ENCODE assay signal across 20 cellular contexts in the genomic region with DNA sequence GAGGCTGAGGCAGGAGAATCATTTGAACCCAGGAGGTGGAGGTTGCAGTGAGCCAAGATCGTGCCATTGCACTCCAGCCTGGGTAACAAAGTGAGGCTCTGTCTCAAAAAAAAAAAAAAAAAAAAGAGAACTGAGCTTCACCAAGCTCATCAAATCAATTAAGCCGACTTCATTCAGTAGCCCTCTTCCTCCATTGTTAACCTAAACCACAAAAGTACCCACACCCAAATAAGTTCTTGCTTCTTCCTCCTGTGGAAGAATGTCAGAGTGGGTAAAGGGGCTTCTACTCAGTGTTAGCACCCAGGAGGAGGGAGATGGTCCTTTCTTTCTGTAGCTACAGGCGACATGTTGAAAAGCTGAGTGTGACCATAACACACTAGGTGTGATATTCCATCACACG. TPM values are rescaled to one million over a fixed set of nuclear protein-coding genes. Genes with fewer than 3 reads are reported as not detected.
DNase-seq lines count a peak whose midpoint lies in the region; ATAC-seq, FAIRE-seq and TF ChIP-seq lines count a peak whose summit lies in the region.
"Had no signal": no experiment of that assay in that cellular context is flagged by ENCODE, and none has a peak within 500 bp of the region (broad histone marks: within the 10 kb centered on the region; RNA-seq: fewer than 3 reads in every experiment).

No MANE protein-coding gene starts in this region.

- 0 out of 2 replicates have a peak overlapping the region, but pooled peaks have one; percentile 57 for H2AFZ ChIP-seq in OCI-LY1 (ENCODE audit: low read length)

- TF ChIP-seq CTCF in CD4-positive, alpha-beta T cell (IDR thresholded peaks at IDR 0.05) = no peak
- no peak for TF ChIP-seq CTCF in OCI-LY1 (IDR thresholded peaks at IDR 0.05; ENCODE audit: low read length)

- no peak overlapping the region for H3K4me3 ChIP-seq in OCI-LY1 (ENCODE audit: low read depth, low read length, poor library complexity, severe bottlenecking)
- H3K4me3 ChIP-seq: A549; BLaER1 treated with 17β-estradiol and CSF1 and Interleukin-3, amounts not matched to agents 10 nM and 100 nM had no signal

- POLR2A ChIA-PET in CD4-positive, alpha-beta T cell (lab: Charles Lee) = interaction anchor here (1.0 to 2.5 kb wide), 5 partner anchors 12 to 81 kb away, joined by 3 to 12 read pairs (median 4); no protein-coding TSS in a partner anchor
- POLR2A ChIA-PET in HEK293T (lab: Yijun Ruan, JAX) = interaction anchor here (0.6 kb wide), 1 partner anchor 190 kb away, joined by 3 read pairs; no protein-coding TSS in a partner anchor

- no peaks in the 10 kb centered on the region for H3K36me3 ChIP-seq in OCI-LY1 (ENCODE audit: insufficient read depth, low read length)
- H3K36me3 ChIP-seq: BLaER1 treated with 17β-estradiol and CSF1 and Interleukin-3, amounts not matched to agents 10 nM and 100 nM had no signal

- ATAC-seq in CD4-positive, alpha-beta T cell (ENCODE audit: poor library complexity) = no peak
- ATAC-seq in naive B cell (ENCODE audit: low read depth in 2 of 2) = peak; percentile 23 to 46
- no peak for ATAC-seq in Right ventricle myocardium superior (ENCODE audit: poor library complexity)
- no peak for ATAC-seq in HG03342 (IDR thresholded peaks at IDR 0.05; ENCODE audit: unreplicated experiment)
- ATAC-seq: A549, HepG2 had no signal

- no peaks in the 10 kb centered on the region for H3K79me2 ChIP-seq in OCI-LY1 (ENCODE audit: insufficient read depth, low read length)

- H4K20me1 ChIP-seq in OCI-LY1 (ENCODE audit: insufficient read depth, low read length) = no peaks in the 10 kb centered on the region
- H4K20me1 ChIP-seq: BLaER1 treated with 17β-estradiol and CSF1 and Interleukin-3, amounts not matched to agents 10 nM and 100 nM had no signal

- FAIRE-seq in GM12891 (lab: Jason Lieb, UNC) = peak; percentile 13
- FAIRE-seq: A549, D721Med, HepG2 had no signal

- H3K9ac ChIP-seq in OCI-LY1 (ENCODE audit: low read length) = no peak overlapping the region
- H3K9ac ChIP-seq: BLaER1 treated with 17β-estradiol and CSF1 and Interleukin-3, amounts not matched to agents 10 nM and 100 nM had no signal

- H3K36me3 Mint-ChIP-seq in CD4-positive, alpha-beta T cell (ENCODE audit: low read depth) = no peaks in the 10 kb centered on the region
- H3K36me3 Mint-ChIP-seq in naive B cell = peaks cover 0 to 2% of the 10 kb centered on the region in 2 donors

- H3K9me2 ChIP-seq in OCI-LY1 (ENCODE audit: low read depth, low read length) = no peaks in the 10 kb centered on the region

- H3K4me1 ChIP-seq in OCI-LY1 (ENCODE audit: insufficient read depth, low read length, severe bottlenecking) = peaks cover 35% of the 10 kb centered on the region
- H3K4me1 ChIP-seq: A549, Caco-2 had no signal

- H3K9me3 Mint-ChIP-seq in CD4-positive, alpha-beta T cell = no peaks in the 10 kb centered on the region
- H3K9me3 Mint-ChIP-seq in naive B cell = peaks cover 0 to 7% (median 0%) of the 10 kb centered on the region in 7 donors
- H3K9me3 Mint-ChIP-seq: H9, IgD-negative memory B cell had no signal

- TF ChIP-seq POLR2A in GM12891 (IDR thresholded peaks at IDR 0.05; ENCODE audit: low read depth, low read length) = no peak

- intact Hi-C loops in CD4-positive, alpha-beta T cell (cut with DNase I, micrococcal nuclease) = no loop called here
- intact Hi-C loops in Right ventricle myocardium superior (cut with DNase I) = no loop called here

- peaks cover 62% of the 10 kb centered on the region for H3K4me1 Mint-ChIP-seq in CD4-positive, alpha-beta T cell (ENCODE audit: low read depth)
- H3K4me1 Mint-ChIP-seq in naive B cell = peaks cover 18 to 47% (median 32%) of the 10 kb centered on the region in 3 donors

- no peak overlapping the region for H3K27ac ChIP-seq in CD4-positive, alpha-beta T cell (ENCODE audit: low read depth, low read length)
- no peak overlapping the region for H3K27ac ChIP-seq in OCI-LY1 (ENCODE audit: low read depth, low read length, poor library complexity, severe bottlenecking)
- H3K27ac ChIP-seq: A549; BLaER1 treated with 17β-estradiol and CSF1 and Interleukin-3, amounts not matched to agents 10 nM and 100 nM had no signal

- H3K27me3 ChIP-seq in CD4-positive, alpha-beta T cell (ENCODE audit: control insufficient read depth, insufficient read depth, low read length) = no peaks in the 10 kb centered on the region
- no peaks in the 10 kb centered on the region for H3K27me3 ChIP-seq in OCI-LY1 (ENCODE audit: insufficient read depth, low read length)
- H3K27me3 ChIP-seq: BLaER1 treated with 17β-estradiol and CSF1 and Interleukin-3, amounts not matched to agents 10 nM and 100 nM had no signal

- CTCF ChIA-PET in CD4-positive, alpha-beta T cell (lab: Charles Lee) = interaction anchor here (0.9 to 1.9 kb wide), 4 partner anchors 11 to 49 kb away, joined by 4 to 5 read pairs (median 4); no protein-coding TSS in a partner anchor
- CTCF ChIA-PET in HEK293T (lab: Yijun Ruan, JAX) = no interaction called here

- H3K9me3 ChIP-seq in CD4-positive, alpha-beta T cell (ENCODE audit: control insufficient read depth, low read length) = no peaks in the 10 kb centered on the region
- no peaks in the 10 kb centered on the region for H3K9me3 ChIP-seq in OCI-LY1 (ENCODE audit: low read length)
- H3K9me3 ChIP-seq: A549, Caco-2 had no signal

- no peak overlapping the region for H3K27ac Mint-ChIP-seq in CD4-positive, alpha-beta T cell
- peak overlapping the region in 1 of 6 donors; percentile 34 for H3K27ac Mint-ChIP-seq in naive B cell
- H3K27ac Mint-ChIP-seq: H9, IgD-negative memory B cell had no signal

- DNase-seq in CD4-positive, alpha-beta T cell = no peak
- DNase-seq in GM12891 (ENCODE audit: insufficient read length, low spot score) (no peak), naive B cell (peak; percentile 20), Right ventricle myocardium superior (no peak), HEK293T (ENCODE audit: extremely low spot score) (no peak), 8988T (no peak)
- DNase-seq: AML-193, Caco-2, GDM1, GOT3, H9, Kasumi-1, KG1 had no signal

- H3K27me3 Mint-ChIP-seq in CD4-positive, alpha-beta T cell = no peaks in the 10 kb centered on the region
- no peaks in the 10 kb centered on the region for H3K27me3 Mint-ChIP-seq in naive B cell
- H3K27me3 Mint-ChIP-seq: IgD-negative memory B cell had no signal

- no peak overlapping the region for H3K4me2 ChIP-seq in OCI-LY1 (ENCODE audit: low read length)
- H3K4me2 ChIP-seq: A549 had no signal

- H3K4me3 Mint-ChIP-seq in CD4-positive, alpha-beta T cell = peak overlapping the region; percentile 2
- H3K4me3 Mint-ChIP-seq in naive B cell = peak overlapping the region in 5 of 8 donors; percentile 13 to 57 (median 30)
- H3K4me3 Mint-ChIP-seq: H9, IgD-negative memory B cell had no signal

- H3F3A ChIP-seq in OCI-LY1 (ENCODE audit: insufficient read depth, low read length) = 0 out of 2 replicates have a peak, but pooled peaks cover 7% of the 10 kb centered on the region

TF ChIP-seq in GM12891, 5 proteins besides CTCF, POLR2A, EP300 and RAD21:
- no peak for TF ChIP-seq SPI1 (IDR thresholded peaks at IDR 0.05; ENCODE audit: low read depth, low read length)
- TF ChIP-seq POU2F2 (IDR thresholded peaks at IDR 0.05; ENCODE audit: low read depth, low read length) = no peak
- no peak for TF ChIP-seq TAF1 (IDR thresholded peaks at IDR 0.05; ENCODE audit: low read depth, low read length)
- TF ChIP-seq POLR2AphosphoS5 (IDR thresholded peaks at IDR 0.05; ENCODE audit: low read depth, low read length) = no peak

TF ChIP-seq in HEK293T, 16 proteins besides CTCF, POLR2A, EP300 and RAD21:
- TF ChIP-seq SP1 (IDR thresholded peaks at IDR 0.05) (no peak), ZNF384 (IDR thresholded peaks at IDR 0.05) (no peak), FOXA1 (IDR thresholded peaks at IDR 0.05) (no peak), TARDBP (IDR thresholded peaks at IDR 0.05) (no peak), CTBP1 (IDR thresholded peaks at IDR 0.05; ENCODE audit: borderline replicate concordance) (no peak), LEF1 (IDR thresholded peaks at IDR 0.05; ENCODE audit: borderline replicate concordance) (no peak), ARNT (IDR thresholded peaks at IDR 0.05) (no peak), NFRKB (IDR thresholded peaks at IDR 0.05) (no peak), L3MBTL2 (conservative IDR thresholded peaks at IDR 0.05) (no peak), ELF4 (IDR thresholded peaks at IDR 0.05) (no peak), HDGF (IDR thresholded peaks at IDR 0.05; ENCODE audit: borderline replicate concordance) (no peak), SUZ12 (IDR thresholded peaks at IDR 0.05) (no peak), FOXK2 (IDR thresholded peaks at IDR 0.05) (no peak), BHLHE40 (IDR thresholded peaks at IDR 0.05; ENCODE audit: borderline replicate concordance) (no peak), FOXM1 (IDR thresholded peaks at IDR 0.05; ENCODE audit: borderline replicate concordance) (no peak)
- TF ChIP-seq, protein P1, sequence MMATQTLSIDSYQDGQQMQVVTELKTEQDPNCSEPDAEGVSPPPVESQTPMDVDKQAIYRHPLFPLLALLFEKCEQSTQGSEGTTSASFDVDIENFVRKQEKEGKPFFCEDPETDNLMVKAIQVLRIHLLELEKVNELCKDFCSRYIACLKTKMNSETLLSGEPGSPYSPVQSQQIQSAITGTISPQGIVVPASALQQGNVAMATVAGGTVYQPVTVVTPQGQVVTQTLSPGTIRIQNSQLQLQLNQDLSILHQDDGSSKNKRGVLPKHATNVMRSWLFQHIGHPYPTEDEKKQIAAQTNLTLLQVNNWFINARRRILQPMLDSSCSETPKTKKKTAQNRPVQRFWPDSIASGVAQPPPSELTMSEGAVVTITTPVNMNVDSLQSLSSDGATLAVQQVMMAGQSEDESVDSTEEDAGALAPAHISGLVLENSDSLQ (IDR thresholded peaks at IDR 0.05) = no peak

RNA-seq across cellular contexts. Expression of a gene that starts 58.6 kb away (rescaled TPM):
- total RNA-seq in CD4-positive, alpha-beta T cell = not detected
- polyA plus RNA-seq in GM12891 (2012; ENCODE audit: low read depth, missing spikeins) = 0.04 TPM
- polyA plus RNA-seq in naive B cell (ENCODE audit: low read depth in 6 of 6) = under 1 TPM in 1 of 6 donors, not detected in 5; 0.25 TPM
- total RNA-seq in Right ventricle myocardium superior = not detected
- total RNA-seq: Caco-2, HepG2 had no signal
- polyA plus RNA-seq: HepG2, IgD-negative memory B cell had no signal

Comparison
In these comparisons a context has a peak if more than half of its experiments do, and no peak if none do; other contexts are left out.
1. ATAC-seq: peak in naive B cell (2 of 2); none in CD4-positive, alpha-beta T cell (single experiment), Right ventricle myocardium superior (single experiment) and HG03342 (single experiment).